In genomic region chr17:79866791-79867190, GRCh38 we compare ENCODE assay signal across 20 cellular contexts. TPM values are rescaled to one million over a fixed set of nuclear protein-coding genes. Genes with fewer than 3 reads are reported as not detected.
DNase-seq lines count a peak whose midpoint lies in the region; ATAC-seq and TF ChIP-seq lines count a peak whose summit lies in the region.
"Had no signal": no experiment of that assay in that cellular context is flagged by ENCODE, and none has a peak within 500 bp of the region (broad histone marks: within the 10 kb centered on the region; RNA-seq: fewer than 3 reads in every experiment).

No MANE protein-coding gene starts in this region.

- peaks cover 5% of the 10 kb centered on the region for H3K4me1 Mint-ChIP-seq in activated CD8-positive, alpha-beta memory T cell treated with anti-CD3 and anti-CD28 coated beads, Interleukin-2, amount 10 ng/mL, durations not matched to agents 7 days and 5 days
- H3K4me1 Mint-ChIP-seq in IgD-negative memory B cell (peaks cover 0 to 7% (median 3%) of the 10 kb centered on the region in 3 donors), chondrocyte (ENCODE audit: low read depth) (peaks cover 13% of the 10 kb centered on the region), nephron progenitor cell (peaks cover 46% of the 10 kb centered on the region)

- H3K4me1 ChIP-seq in spleen, result peaks cover 0 to 24% (median 9%) of the 10 kb centered on the region in 6 donors
- H3K4me1 ChIP-seq: prostate gland had no signal

- no peaks in the 10 kb centered on the region for H3K36me3 ChIP-seq in spleen
- H3K36me3 ChIP-seq: prostate gland had no signal

- 59 to 75% (median 65%) methylated on average over 5 of the region's 5 CpGs for WGBS in spleen, 5 donors

- ATAC-seq in activated CD8-positive, alpha-beta memory T cell treated with anti-CD3 and anti-CD28 coated beads, Interleukin-2, amount 10 ng/mL, durations not matched to agents 7 days and 5 days, result no peak

- H3K36me3 Mint-ChIP-seq in activated CD8-positive, alpha-beta memory T cell treated with anti-CD3 and anti-CD28 coated beads, Interleukin-2, amount 10 ng/mL, durations not matched to agents 7 days and 5 days, result no peaks in the 10 kb centered on the region
- H3K36me3 Mint-ChIP-seq in IgD-negative memory B cell (no peaks in the 10 kb centered on the region), chondrocyte (ENCODE audit: low read depth) (no peaks in the 10 kb centered on the region), nephron progenitor cell (ENCODE audit: low read depth) (no peaks in the 10 kb centered on the region)
- H3K36me3 Mint-ChIP-seq: CD14-positive monocyte had no signal

- peaks cover 11% of the 10 kb centered on the region for H3K27me3 Mint-ChIP-seq in activated CD8-positive, alpha-beta memory T cell treated with anti-CD3 and anti-CD28 coated beads, Interleukin-2, amount 10 ng/mL, durations not matched to agents 7 days and 5 days
- peaks cover 8% of the 10 kb centered on the region for H3K27me3 Mint-ChIP-seq in IgD-negative memory B cell
- peaks cover 18% of the 10 kb centered on the region for H3K27me3 Mint-ChIP-seq in chondrocyte (ENCODE audit: low read depth)
- H3K27me3 Mint-ChIP-seq in nephron progenitor cell (ENCODE audit: low read depth, poor library complexity), result peaks cover 33% of the 10 kb centered on the region

- H3K4me3 ChIP-seq in spleen, result no peak overlapping the region
- H3K4me3 ChIP-seq: prostate gland, skin epidermis had no signal

- CTCF ChIA-PET in activated CD8-positive, alpha-beta memory T cell treated with anti-CD3 and anti-CD28 coated beads, Interleukin-2, amount 10 ng/mL, durations not matched to agents 7 days and 5 days (lab: Charles Lee), result no interaction called here

- no peak for DNase-seq in activated CD8-positive, alpha-beta memory T cell treated with anti-CD3 and anti-CD28 coated beads, Interleukin-2, amount 10 ng/mL, durations not matched to agents 7 days and 5 days
- no peak for DNase-seq in activated CD8-positive, alpha-beta memory T cell treated with anti-CD3 and anti-CD28 coated beads, Interleukin-2, amount 50 U/mL, for 4 hours
- no peak for DNase-seq in chondrocyte (ENCODE audit: low spot score)
- DNase-seq in spleen, result peak; percentile 55
- no peak for DNase-seq in nephron progenitor cell
- no peak for DNase-seq in H4 (ENCODE audit: low spot score)
- no peak for DNase-seq in head of caudate nucleus
- DNase-seq: mammary epithelial cell; NCI-H1048; NCI-H2029 treated with DMSO at 0.1 percent for 48 hours; NCI-H510A; stimulated activated CD4-positive, alpha-beta T cell treated with anti-CD3 and anti-CD28 coated beads, Interleukin-4, amount 100 ng/mL, for 1 hour had no signal

- no peak overlapping the region for H3K4me3 Mint-ChIP-seq in activated CD8-positive, alpha-beta memory T cell treated with anti-CD3 and anti-CD28 coated beads, Interleukin-2, amount 10 ng/mL, durations not matched to agents 7 days and 5 days
- peak overlapping the region in 2 of 4 donors; percentile 79 to 82 for H3K4me3 Mint-ChIP-seq in IgD-negative memory B cell
- no peak overlapping the region for H3K4me3 Mint-ChIP-seq in chondrocyte (ENCODE audit: unreplicated experiment)
- no peak overlapping the region for H3K4me3 Mint-ChIP-seq in nephron progenitor cell
- H3K4me3 Mint-ChIP-seq: activated T-cell treated with anti-CD3 and anti-CD28 coated beads, Interleukin-2, amount 50 U/mL, for 72 hours; CD14-positive monocyte; dendritic cell treated with granulocyte-macrophage colony-stimulating factor and Interleukin-4, amounts not matched to agents 40 ng/mL and 50 ng/mL, for 4 days; nephron had no signal

- no peaks in the 10 kb centered on the region for H3K9me3 Mint-ChIP-seq in activated CD8-positive, alpha-beta memory T cell treated with anti-CD3 and anti-CD28 coated beads, Interleukin-2, amount 10 ng/mL, durations not matched to agents 7 days and 5 days (ENCODE audit: low read depth)
- H3K9me3 Mint-ChIP-seq in IgD-negative memory B cell (no peaks in the 10 kb centered on the region), chondrocyte (ENCODE audit: low read depth) (no peaks in the 10 kb centered on the region), nephron progenitor cell (no peaks in the 10 kb centered on the region)
- H3K9me3 Mint-ChIP-seq: activated T-cell treated with anti-CD3 and anti-CD28 coated beads, Interleukin-2, amount 50 U/mL, for 72 hours; CD14-positive monocyte; dendritic cell treated with granulocyte-macrophage colony-stimulating factor and Interleukin-4, amounts not matched to agents 40 ng/mL and 50 ng/mL, for 4 days; nephron had no signal

- TF ChIP-seq POLR2A in spleen (IDR thresholded peaks at IDR 0.05), result no peak

- peak overlapping the region in 2 of 8 donors; percentile 15 to 19 for H3K27ac ChIP-seq in spleen
- H3K27ac ChIP-seq: prostate gland, RWPE1, skin epidermis had no signal

- peak overlapping the region; percentile 40 for H3K27ac Mint-ChIP-seq in activated CD8-positive, alpha-beta memory T cell treated with anti-CD3 and anti-CD28 coated beads, Interleukin-2, amount 10 ng/mL, durations not matched to agents 7 days and 5 days
- H3K27ac Mint-ChIP-seq in IgD-negative memory B cell, result peak overlapping the region in 2 of 3 donors; percentile 41 to 85
- peak overlapping the region; percentile 45 for H3K27ac Mint-ChIP-seq in chondrocyte (ENCODE audit: unreplicated experiment)
- H3K27ac Mint-ChIP-seq in nephron progenitor cell, result no peak overlapping the region
- H3K27ac Mint-ChIP-seq: dendritic cell treated with granulocyte-macrophage colony-stimulating factor and Interleukin-4, amounts not matched to agents 40 ng/mL and 50 ng/mL, for 4 days had no signal

- H3K9me3 ChIP-seq in spleen, result no peaks in the 10 kb centered on the region
- H3K9me3 ChIP-seq: prostate gland had no signal

- intact Hi-C loops in spleen (cut with DNase I; ENCODE audit: low total_unique reads), result no loop called here
- intact Hi-C loops in head of caudate nucleus (cut with DNase I), result no loop called here

- H3K27me3 ChIP-seq in spleen (replicated peaks in 1 of 7), result peaks cover 0 to 59% (median 0%) of the 10 kb centered on the region in 7 donors

- TF ChIP-seq CTCF in chondrocyte (IDR thresholded peaks at IDR 0.05) (no peak), spleen (IDR thresholded peaks at IDR 0.05 in 8 of 11, conservative IDR thresholded peaks at IDR 0.05 in 3 of 11) (no peak), nephron progenitor cell (IDR thresholded peaks at IDR 0.05) (no peak)

RNA-seq across cellular contexts. Expression of gene CBX4, which starts 27.6 kb away (rescaled TPM):
- total RNA-seq in activated CD8-positive, alpha-beta memory T cell treated with anti-CD3 and anti-CD28 coated beads, Interleukin-2, amount 10 ng/mL, durations not matched to agents 7 days and 5 days, result 10 to 100 TPM; 28.3 to 36.7 TPM
- 4.1 TPM for polyA plus RNA-seq in IgD-negative memory B cell
- 26.7 to 27.2 TPM (median 26.8 TPM) in 3 replicates for total RNA-seq in chondrocyte
- 10 to 100 TPM; 23.4 to 48.0 (median 27.9) TPM for total RNA-seq in spleen
- polyA plus RNA-seq in spleen, result 10 to 100 TPM; 12.3 to 19.0 (median 13.2) TPM
- total RNA-seq in H4 (2014; rRNA removed; shearing (Covaris generic)), result 16.0 and 18.7 TPM in 2 replicates
